In genomic region chr5:3925935-3926334, GRCh38 we compare ENCODE assay signal across 33 cellular contexts.
"Had no signal": no experiment of that assay in that cellular context is flagged by ENCODE, and none has a peak within 500 bp of the region (broad histone marks: within the 10 kb centered on the region; RNA-seq: fewer than 3 reads in every experiment).

No MANE protein-coding gene starts in this region.

- H3K27me3 Mint-ChIP-seq: activated B cell treated with CpG ODN at 0.5 μM for 24 hours; activated CD4-positive, alpha-beta memory T cell treated with anti-CD3 and anti-CD28 coated beads for 36 hours; activated CD4-positive, alpha-beta T cell treated with anti-CD3 and anti-CD28 coated beads, Interleukin-2, amount 10 ng/mL, durations not matched to agents 7 days and 5 days; activated naive CD8-positive, alpha-beta T cell treated with anti-CD3 and anti-CD28 coated beads for 36 hours; activated T-helper 17 cell treated with anti-CD3 and anti-CD28 coated beads, Interleukin-2, amount 50 U/mL, for 72 hours had no signal

- DNase-seq: activated B cell treated with CpG ODN at 0.5 μM for 24 hours; activated CD4-positive, alpha-beta memory T cell treated with anti-CD3 and anti-CD28 coated beads for 36 hours; activated CD4-positive, alpha-beta T cell treated with anti-CD3 and anti-CD28 coated beads for 4 hours; activated CD4-positive, alpha-beta T cell treated with anti-CD3 and anti-CD28 coated beads, Interleukin-2, amount 10 ng/mL, durations not matched to agents 7 days and 5 days; activated CD4-positive, CD25-positive, alpha-beta regulatory T cell treated with anti-CD3 and anti-CD28 coated beads, Interleukin-2, amount 50 U/mL, for 72 hours; activated CD8-positive, alpha-beta memory T cell treated with anti-CD3 and anti-CD28 coated beads, Interleukin-2, amount 50 U/mL, for 4 hours; activated CD8-positive, alpha-beta T cell treated with anti-CD3 and anti-CD28 coated beads for 36 hours; activated effector memory CD4-positive, alpha-beta T cell treated with anti-CD3 and anti-CD28 coated beads, Interleukin-2, amount 50 U/mL, for 16 hours; activated gamma-delta T cell treated with Interleukin-2 at 50 U/mL for 16 hours; activated naive CD4-positive, alpha-beta T cell; activated naive CD4-positive, alpha-beta T cell treated with anti-CD3 and anti-CD28 coated beads for 36 hours; activated naive CD4-positive, alpha-beta T cell treated with anti-CD3 and anti-CD28 coated beads, Interleukin-2, amount 50 U/mL, for 16 hours; activated naive CD8-positive, alpha-beta T cell treated with anti-CD3 and anti-CD28 coated beads for 36 hours; activated T-cell treated with anti-CD3 and anti-CD28 coated beads for 4 hours; activated T-cell treated with anti-CD3 and anti-CD28 coated beads, Interleukin-2, amount 50 U/mL, for 1 hour; activated T-cell treated with anti-CD3 and anti-CD28 coated beads, Interleukin-2, amount 50 U/mL, for 4 hours; activated T-cell treated with anti-CD3 and anti-CD28 coated beads, Interleukin-2, amount 50 U/mL, for 72 hours; adrenal gland; amniotic stem cell; aorta; body of pancreas; brain microvascular endothelial cell; central memory CD4-positive, alpha-beta T cell; T-helper 1 cell; T-helper 2 cell; T-helper 9 cell had no signal

- H3K4me3 Mint-ChIP-seq: activated B cell treated with CpG ODN at 0.5 μM for 24 hours; activated CD4-positive, alpha-beta memory T cell treated with anti-CD3 and anti-CD28 coated beads for 36 hours; activated CD4-positive, alpha-beta T cell treated with anti-CD3 and anti-CD28 coated beads, Interleukin-2, amount 10 ng/mL, durations not matched to agents 7 days and 5 days; activated CD8-positive, alpha-beta T cell treated with anti-CD3 and anti-CD28 coated beads for 36 hours; activated naive CD4-positive, alpha-beta T cell treated with anti-CD3 and anti-CD28 coated beads for 36 hours; activated naive CD8-positive, alpha-beta T cell treated with anti-CD3 and anti-CD28 coated beads for 36 hours; activated T-cell treated with anti-CD3 and anti-CD28 coated beads, Interleukin-2, amount 50 U/mL, for 4 hours; activated T-cell treated with anti-CD3 and anti-CD28 coated beads, Interleukin-2, amount 50 U/mL, for 72 hours; activated T-helper 1 cell treated with anti-CD3 and anti-CD28 coated beads, Interleukin-12 subunit alpha, Interleukin-12 subunit beta, Interleukin-2, Interleukin-4 antibody, amounts not matched to agents 30 ng/mL and 10 ng/mL and 1 ng/mL, durations not matched to agents 14 hours and 24 hours and 36 hours; activated T-helper 17 cell treated with anti-CD3 and anti-CD28 coated beads, Interleukin-2, amount 50 U/mL, for 72 hours; T-helper 1 cell treated with Interleukin-12 subunit alpha and Interleukin-12 subunit beta and Interleukin-4 antibody, amounts not matched to agents 30 μg/mL and 1 μg/mL, for 36 hours; T-helper 2 cell treated with Interferon-gamma antibody and Interleukin-4, amounts not matched to agents 5 μg/mL and 100 μg/mL, for 36 hours had no signal

- FAIRE-seq: astrocyte, TTC549 had no signal

- H3K27ac Mint-ChIP-seq: activated B cell treated with CpG ODN at 0.5 μM for 24 hours; activated CD4-positive, alpha-beta memory T cell treated with anti-CD3 and anti-CD28 coated beads for 36 hours; activated CD4-positive, alpha-beta T cell treated with anti-CD3 and anti-CD28 coated beads, Interleukin-2, amount 10 ng/mL, durations not matched to agents 7 days and 5 days; activated CD8-positive, alpha-beta T cell treated with anti-CD3 and anti-CD28 coated beads for 36 hours; activated naive CD4-positive, alpha-beta T cell treated with anti-CD3 and anti-CD28 coated beads for 36 hours; activated naive CD4-positive, alpha-beta T cell treated with anti-CD3 and anti-CD28 coated beads, Interleukin-2, amount 50 U/mL, for 72 hours; activated naive CD8-positive, alpha-beta T cell treated with anti-CD3 and anti-CD28 coated beads for 36 hours; activated T-cell treated with anti-CD3 and anti-CD28 coated beads, Interleukin-2, amount 50 U/mL, for 72 hours; activated T-helper 1 cell treated with anti-CD3 and anti-CD28 coated beads, Interleukin-12 subunit alpha, Interleukin-12 subunit beta, Interleukin-2, Interleukin-4 antibody, amounts not matched to agents 30 ng/mL and 10 ng/mL and 1 ng/mL, durations not matched to agents 14 hours and 24 hours and 36 hours; activated T-helper 17 cell treated with anti-CD3 and anti-CD28 coated beads, Interleukin-2, amount 50 U/mL, for 72 hours; T-helper 1 cell treated with Interleukin-12 subunit alpha and Interleukin-12 subunit beta and Interleukin-4 antibody, amounts not matched to agents 30 μg/mL and 1 μg/mL, for 36 hours; T-helper 2 cell treated with Interferon-gamma antibody and Interleukin-4, amounts not matched to agents 5 μg/mL and 100 μg/mL, for 36 hours had no signal

- H3K4me1 Mint-ChIP-seq: activated B cell treated with CpG ODN at 0.5 μM for 24 hours; activated CD4-positive, alpha-beta T cell treated with anti-CD3 and anti-CD28 coated beads, Interleukin-2, amount 10 ng/mL, durations not matched to agents 7 days and 5 days; activated naive CD8-positive, alpha-beta T cell treated with anti-CD3 and anti-CD28 coated beads for 36 hours; activated T-helper 17 cell treated with anti-CD3 and anti-CD28 coated beads, Interleukin-2, amount 50 U/mL, for 72 hours had no signal

- H3K36me3 Mint-ChIP-seq: activated CD4-positive, alpha-beta memory T cell treated with anti-CD3 and anti-CD28 coated beads for 36 hours; activated naive CD8-positive, alpha-beta T cell treated with anti-CD3 and anti-CD28 coated beads for 36 hours had no signal
